14 cellular contexts compared by ENCODE assay signal in the genomic region with DNA sequence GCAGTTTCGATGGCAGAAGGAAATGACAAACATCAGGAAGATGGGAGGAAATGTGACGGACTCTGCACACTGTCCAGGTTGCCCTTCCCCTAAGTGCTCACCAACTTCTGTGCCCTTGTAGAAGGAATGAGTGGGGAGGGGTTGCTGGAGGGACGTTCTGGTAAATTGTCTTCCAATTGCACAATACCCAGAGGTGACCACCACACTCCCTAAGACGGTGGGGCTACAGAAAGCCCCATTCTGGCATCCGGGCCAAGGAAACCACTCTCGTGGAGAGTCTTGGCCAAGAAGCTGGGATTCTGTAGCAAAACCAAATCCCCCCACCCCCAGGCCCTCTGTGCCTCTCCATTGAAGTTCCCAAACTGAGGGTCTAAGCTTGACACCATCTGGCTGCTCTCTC.
"Had no signal": no experiment of that assay in that cellular context is flagged by ENCODE, and none has a peak within 500 bp of the region (broad histone marks: within the 10 kb centered on the region; RNA-seq: fewer than 3 reads in every experiment).

No MANE protein-coding gene starts in this region.

- H3K4me3 ChIP-seq: pancreas had no signal

- H3K36me3 ChIP-seq: pancreas had no signal

- H3K27me3 ChIP-seq: pancreas had no signal

- DNase-seq: activated CD4-positive, alpha-beta T cell treated with anti-CD3 and anti-CD28 coated beads, Interleukin-2, amount 10 ng/mL, durations not matched to agents 24 days and 14 days; activated CD8-positive, alpha-beta memory T cell treated with anti-CD3 and anti-CD28 coated beads for 24 hours; activated naive CD4-positive, alpha-beta T cell treated with Interleukin-2 at 50 U/mL for 16 hours; central memory CD4-positive, alpha-beta T cell; cortex of kidney; effector CD8-positive, alpha-beta T cell; hippocampal formation; kidney glomerular epithelial cell; naive B cell; small intestine; substantia nigra had no signal

- ATAC-seq: stimulated activated effector memory CD8-positive, alpha-beta T cell treated with anti-CD3 and anti-CD28 coated beads, Interleukin-12 subunit alpha, Interleukin-12 subunit beta, amount 100 ng/mL, for 72 hours had no signal

- H3K9me3 ChIP-seq: pancreas had no signal

- FAIRE-seq: astrocyte, pancreas, small intestine had no signal
